Comparison of ENCODE assay signal across 18 cellular contexts in genomic region chr10:62778125-62778524, GRCh38. TPM values are rescaled to one million over a fixed set of nuclear protein-coding genes. Genes with fewer than 3 reads are reported as not detected.
DNase-seq lines count a peak whose midpoint lies in the region; ATAC-seq and TF ChIP-seq lines count a peak whose summit lies in the region.
"Had no signal": no experiment of that assay in that cellular context is flagged by ENCODE, and none has a peak within 500 bp of the region (broad histone marks: within the 10 kb centered on the region; RNA-seq: fewer than 3 reads in every experiment).

No MANE protein-coding gene starts in this region.

- H2AFZ ChIP-seq in GM23338 = no peak overlapping the region
- no peak overlapping the region for H2AFZ ChIP-seq in PC-9

- 0 out of 2 replicates have a peak, but pooled peaks cover 7% of the 10 kb centered on the region for H3K9me2 ChIP-seq in GM23338 (ENCODE audit: insufficient read depth)
- no peaks in the 10 kb centered on the region for H3K9me2 ChIP-seq in PC-9 (ENCODE audit: insufficient read depth)

- no peaks in the 10 kb centered on the region for H3K9me3 Mint-ChIP-seq in activated naive CD4-positive, alpha-beta T cell treated with anti-CD3 and anti-CD28 coated beads, Interleukin-2, amount 50 U/mL, for 24 hours
- peaks cover 2 to 4% of the 10 kb centered on the region in 2 donors for H3K9me3 Mint-ChIP-seq in stimulated activated naive B cell treated with anti-CD40 and anti-IgM and Interleukin-4, amounts not matched to agents 10 μg/mL and 1 μg/mL and 100 μg/mL, for 72 hours
- no peaks in the 10 kb centered on the region for H3K9me3 Mint-ChIP-seq in GM23338

- peaks cover 39% of the 10 kb centered on the region for H3K4me1 Mint-ChIP-seq in activated naive CD4-positive, alpha-beta T cell treated with anti-CD3 and anti-CD28 coated beads, Interleukin-2, amount 50 U/mL, for 24 hours
- peaks cover 39 to 78% of the 10 kb centered on the region in 2 donors for H3K4me1 Mint-ChIP-seq in stimulated activated naive B cell treated with anti-CD40 and anti-IgM and Interleukin-4, amounts not matched to agents 10 μg/mL and 1 μg/mL and 100 μg/mL, for 72 hours
- no peaks in the 10 kb centered on the region for H3K4me1 Mint-ChIP-seq in GM23338

- H3K4me2 ChIP-seq in GM23338 (no peak overlapping the region), PC-9 (no peak overlapping the region)

- intact Hi-C loops in PC-9 (cut with micrococcal nuclease; ENCODE audit: unreplicated experiment) = no loop called here

- no peaks in the 10 kb centered on the region for H3K79me2 ChIP-seq in GM23338 (replicated peaks; ENCODE audit: insufficient read depth)
- no peaks in the 10 kb centered on the region for H3K79me2 ChIP-seq in PC-9 (ENCODE audit: low read depth)

- H3F3A ChIP-seq in GM23338 (replicated peaks; ENCODE audit: low read depth) (no peaks in the 10 kb centered on the region), PC-9 (ENCODE audit: insufficient read depth, low read depth) (no peaks in the 10 kb centered on the region)

- BruUV-seq in PC-9 (replicated peaks; lab: Mats Ljungman, UMichigan) = no TSS peak

- H3K4me1 ChIP-seq in GM23338 (ENCODE audit: insufficient read depth) (no peaks in the 10 kb centered on the region), PC-9 (replicated peaks; ENCODE audit: insufficient read depth) (no peaks in the 10 kb centered on the region)
- H3K4me1 ChIP-seq: tibial artery had no signal

- no peaks in the 10 kb centered on the region for H3K9me3 ChIP-seq in PC-9 (ENCODE audit: insufficient read depth, low read depth)
- H3K9me3 ChIP-seq: tibial artery had no signal

- no peak for TF ChIP-seq CTCF in GM23338 (conservative IDR thresholded peaks at IDR 0.05; ENCODE audit: low read depth in 2 of 2)
- TF ChIP-seq CTCF in PC-9 (conservative IDR thresholded peaks at IDR 0.05) = no peak

- no peaks in the 10 kb centered on the region for H3K36me3 Mint-ChIP-seq in activated naive CD4-positive, alpha-beta T cell treated with anti-CD3 and anti-CD28 coated beads, Interleukin-2, amount 50 U/mL, for 24 hours
- H3K36me3 Mint-ChIP-seq in stimulated activated naive B cell treated with anti-CD40 and anti-IgM and Interleukin-4, amounts not matched to agents 10 μg/mL and 1 μg/mL and 100 μg/mL, for 72 hours = peaks cover 0 to 8% of the 10 kb centered on the region in 2 donors
- no peaks in the 10 kb centered on the region for H3K36me3 Mint-ChIP-seq in GM23338 (ENCODE audit: low read depth)

- H3K27ac ChIP-seq in GM23338 (ENCODE audit: low read depth) = no peak overlapping the region
- H3K27ac ChIP-seq in PC-9 = no peak overlapping the region
- H3K27ac ChIP-seq: tibial artery, WERI-Rb-1 had no signal

- no peak overlapping the region for H3K4me3 ChIP-seq in GM23338
- H3K4me3 ChIP-seq in PC-9 = no peak overlapping the region
- H3K4me3 ChIP-seq: tibial artery had no signal

- ATAC-seq in GM21423 (IDR thresholded peaks at IDR 0.05; ENCODE audit: unreplicated experiment) = peak; percentile 46
- peak; percentile 43 for ATAC-seq in HG03342 (IDR thresholded peaks at IDR 0.05; ENCODE audit: unreplicated experiment)
- peak; percentile 53 to 62 for ATAC-seq in stimulated activated naive B cell treated with anti-CD40 and anti-IgM and Interleukin-4, amounts not matched to agents 10 μg/mL and 1 μg/mL and 100 μg/mL, for 72 hours (replicated peaks)
- no peak for ATAC-seq in GM23338
- ATAC-seq: HCT116 had no signal

- CTCF ChIA-PET in PC-9 (lab: Charles Lee) = no interaction called here

- H3K27ac Mint-ChIP-seq in activated naive CD4-positive, alpha-beta T cell treated with anti-CD3 and anti-CD28 coated beads, Interleukin-2, amount 50 U/mL, for 24 hours = peak overlapping the region; percentile 10
- no peak overlapping the region for H3K27ac Mint-ChIP-seq in stimulated activated naive B cell treated with anti-CD40 and anti-IgM and Interleukin-4, amounts not matched to agents 10 μg/mL and 1 μg/mL and 100 μg/mL, for 72 hours
- H3K27ac Mint-ChIP-seq in GM23338 = no peak overlapping the region

- H3K27me3 ChIP-seq in GM23338 (ENCODE audit: insufficient read depth) (no peaks in the 10 kb centered on the region), PC-9 (ENCODE audit: insufficient read depth, low read depth) (no peaks in the 10 kb centered on the region)
- H3K27me3 ChIP-seq: tibial artery had no signal

- H3K36me3 ChIP-seq in GM23338 (ENCODE audit: insufficient read depth) (no peaks in the 10 kb centered on the region), PC-9 (ENCODE audit: low read depth) (no peaks in the 10 kb centered on the region)
- H3K36me3 ChIP-seq: tibial artery, WERI-Rb-1 had no signal

- DNase-seq in activated naive CD4-positive, alpha-beta T cell treated with Interleukin-2 at 50 U/mL for 16 hours = no peak
- DNase-seq in stimulated activated naive B cell treated with anti-CD40 and anti-IgM and Interleukin-4, amounts not matched to agents 10 μg/mL and 1 μg/mL and 100 μg/mL, for 72 hours = no peak
- DNase-seq in GM23338 (ENCODE audit: low spot score) = no peak
- no peak for DNase-seq in NOMO-1 (lab: John Stamatoyannopoulos, UW; ENCODE audit: unreplicated experiment in 2 of 2)
- DNase-seq in PC-9 = no peak
- DNase-seq: activated CD8-positive, alpha-beta memory T cell treated with anti-CD3 and anti-CD28 coated beads, Interleukin-2, amount 50 U/mL, for 48 hours; COR-L47; foreskin melanocyte; NCI-H1048; NCI-H82; RPMI8226; tibial artery; WERI-Rb-1 had no signal

- H4K20me1 ChIP-seq in GM23338 (replicated peaks; ENCODE audit: insufficient read depth) (no peaks in the 10 kb centered on the region), PC-9 (ENCODE audit: insufficient read depth) (no peaks in the 10 kb centered on the region)

- H3K27me3 Mint-ChIP-seq in activated naive CD4-positive, alpha-beta T cell treated with anti-CD3 and anti-CD28 coated beads, Interleukin-2, amount 50 U/mL, for 24 hours = no peaks in the 10 kb centered on the region
- no peaks in the 10 kb centered on the region for H3K27me3 Mint-ChIP-seq in stimulated activated naive B cell treated with anti-CD40 and anti-IgM and Interleukin-4, amounts not matched to agents 10 μg/mL and 1 μg/mL and 100 μg/mL, for 72 hours
- H3K27me3 Mint-ChIP-seq in GM23338 (ENCODE audit: insufficient read depth, low read depth, poor library complexity) = peaks cover 1% of the 10 kb centered on the region

- H3K4me3 Mint-ChIP-seq in activated naive CD4-positive, alpha-beta T cell treated with anti-CD3 and anti-CD28 coated beads, Interleukin-2, amount 50 U/mL, for 24 hours = peak overlapping the region; percentile 17
- H3K4me3 Mint-ChIP-seq in stimulated activated naive B cell treated with anti-CD40 and anti-IgM and Interleukin-4, amounts not matched to agents 10 μg/mL and 1 μg/mL and 100 μg/mL, for 72 hours = no peak overlapping the region
- H3K4me3 Mint-ChIP-seq in GM23338 = no peak overlapping the region
- H3K4me3 Mint-ChIP-seq: neural crest cell had no signal

- POLR2A ChIA-PET in PC-9 (lab: Charles Lee; ENCODE audit: unreplicated experiment) = no interaction called here

TF ChIP-seq in GM23338, 12 proteins besides CTCF, POLR2A, EP300 and RAD21:
- TF ChIP-seq JUNB (IDR thresholded peaks at IDR 0.05; ENCODE audit: unreplicated experiment) = no peak

RNA-seq across cellular contexts. Expression of gene ADO, which starts 26.4 kb away (rescaled TPM):
- total RNA-seq in GM23338 (2014; rRNA removed; shearing (Covaris generic)) = 47.8 and 48.3 TPM in 2 replicates
- polyA plus RNA-seq in GM23338 (2016; fragmentation: Nextera tagmentation; extraction: Ambion mirVana) = 12.6 TPM in 2 replicates
- total RNA-seq in PC-9 (2021) = 13.6 and 13.7 TPM in 2 replicates

RNA-seq across cellular contexts. Expression of gene EGR2, which starts 38.0 kb away (rescaled TPM):
- 2.1 and 2.3 TPM in 2 replicates for total RNA-seq in GM23338 (2014; rRNA removed; shearing (Covaris generic))
- polyA plus RNA-seq in GM23338 (2016; fragmentation: Nextera tagmentation; extraction: Ambion mirVana) = 3.5 and 3.7 TPM in 2 replicates
- total RNA-seq in PC-9 (2021) = 0.24 and 0.53 TPM in 2 replicates
